15 cellular contexts compared by ENCODE assay signal in the genomic region with DNA sequence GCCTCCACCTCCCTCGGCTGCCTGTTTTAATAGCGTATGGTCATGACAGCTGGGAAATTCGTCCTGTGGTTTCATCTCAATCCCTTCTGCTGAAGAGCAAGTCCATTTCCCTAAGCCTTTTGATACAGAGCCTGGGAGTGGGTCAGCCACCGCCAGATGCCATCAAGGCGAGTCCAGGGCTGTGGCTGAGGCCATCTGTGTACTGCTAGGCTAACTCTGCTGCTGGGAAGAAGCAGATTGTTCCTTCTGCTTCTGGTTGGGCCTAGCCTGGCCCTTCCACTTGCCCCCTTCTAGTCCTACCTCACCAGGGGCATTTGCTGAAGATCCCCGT. TPM values are rescaled to one million over a fixed set of nuclear protein-coding genes. Genes with fewer than 3 reads are reported as not detected.
DNase-seq lines count a peak whose midpoint lies in the region; ATAC-seq and TF ChIP-seq lines count a peak whose summit lies in the region.
"Had no signal": no experiment of that assay in that cellular context is flagged by ENCODE, and none has a peak within 500 bp of the region (broad histone marks: within the 10 kb centered on the region; RNA-seq: fewer than 3 reads in every experiment).

No MANE protein-coding gene starts in this region.

- no peak overlapping the region for H4K12ac ChIP-seq in trophoblast cell (ENCODE audit: low read depth, low read length)

- H3K36me3 Mint-ChIP-seq in CD14-positive monocyte = peaks cover 3 to 12% of the 10 kb centered on the region in 2 donors
- H3K36me3 Mint-ChIP-seq: CD4-positive, CD25-positive, alpha-beta regulatory T cell had no signal

- H3K4me1 ChIP-seq in trophoblast cell (ENCODE audit: control insufficient read depth in 1 of 2, insufficient read depth in 2 of 2, low read length in 2 of 2) = peaks cover 0 to 2% of the 10 kb centered on the region in 2 experiments
- peaks cover 0 to 54% (median 5%) of the 10 kb centered on the region in 4 donors for H3K4me1 ChIP-seq in Peyer's patch

- H3K9me3 ChIP-seq in trophoblast cell (ENCODE audit: insufficient read depth, low read depth, low read length) (no peaks in the 10 kb centered on the region), Peyer's patch (no peaks in the 10 kb centered on the region)

- no peak for ATAC-seq in HG03095 (IDR thresholded peaks at IDR 0.05; ENCODE audit: unreplicated experiment)
- ATAC-seq: stimulated activated memory B cell treated with anti-CD40 and anti-IgM and Interleukin-4, amounts not matched to agents 10 μg/mL and 1 μg/mL and 100 μg/mL, for 72 hours had no signal

- H3K79me2 ChIP-seq in trophoblast cell (ENCODE audit: control insufficient read depth, insufficient read depth, low read length, poor library complexity) = peaks cover 1% of the 10 kb centered on the region

- H4K8ac ChIP-seq in trophoblast cell (ENCODE audit: low read depth, low read length) = no peak overlapping the region

- no peak overlapping the region for H4K91ac ChIP-seq in trophoblast cell (ENCODE audit: low read depth, low read length)

- H3K79me1 ChIP-seq in trophoblast cell (ENCODE audit: low read length) = no peaks in the 10 kb centered on the region

- H3K36me3 ChIP-seq in trophoblast cell (ENCODE audit: control insufficient read depth in 1 of 2, insufficient read depth in 2 of 2, low read length in 2 of 2) (peaks cover 0 to 2% of the 10 kb centered on the region in 2 experiments), Peyer's patch (no peaks in the 10 kb centered on the region)

- H3K27ac ChIP-seq in epithelial cell of prostate (peak overlapping the region; percentile 99), trophoblast cell (ENCODE audit: low read depth, low read length) (no peak overlapping the region), Peyer's patch (peak overlapping the region in 1 of 4 donors; percentile 9)

- H3K23ac ChIP-seq in trophoblast cell (ENCODE audit: low read length) = no peak overlapping the region

- H3K4me3 ChIP-seq in skeletal muscle cell (ENCODE audit: low read depth, low read length) = no peak overlapping the region
- no peak overlapping the region for H3K4me3 ChIP-seq in trophoblast cell (ENCODE audit: low read depth, low read length)
- H3K4me3 ChIP-seq in Peyer's patch = no peak overlapping the region

- no peak overlapping the region for H3K4me2 ChIP-seq in trophoblast cell (ENCODE audit: low read length)

- no peak for TF ChIP-seq POLR2A in Peyer's patch (IDR thresholded peaks at IDR 0.05)

- no CpG with 5 or more reads among the region's 6 CpGs for WGBS in trophoblast cell (ENCODE audit: extremely low coverage, insufficient coverage, insufficient read length)

- intact Hi-C loops in CD14-positive monocyte (cut with micrococcal nuclease) = no loop called here

- H3K27me3 ChIP-seq in trophoblast cell (ENCODE audit: insufficient read depth, low read length) (no peaks in the 10 kb centered on the region), Peyer's patch (no peaks in the 10 kb centered on the region)

- H3K27me3 Mint-ChIP-seq in CD14-positive monocyte (ENCODE audit: low read depth in 3 of 3) = no peaks in the 10 kb centered on the region
- H3K27me3 Mint-ChIP-seq: CD4-positive, CD25-positive, alpha-beta regulatory T cell had no signal

- peaks cover 0 to 2% (median 0%) of the 10 kb centered on the region in 7 donors for H3K9me3 Mint-ChIP-seq in CD14-positive monocyte
- H3K9me3 Mint-ChIP-seq: activated T-cell treated with anti-CD3 and anti-CD28 coated beads, Interleukin-2, amount 50 U/mL, for 24 hours; CD4-positive, CD25-positive, alpha-beta regulatory T cell; stimulated activated memory B cell treated with anti-CD40 and anti-IgM and Interleukin-4, amounts not matched to agents 10 μg/mL and 1 μg/mL and 100 μg/mL, for 72 hours; T-helper 1 cell treated with Interleukin-12 subunit alpha and Interleukin-12 subunit beta and Interleukin-4 antibody, amounts not matched to agents 30 μg/mL and 1 μg/mL, for 36 hours had no signal

- no peak overlapping the region for H3K14ac ChIP-seq in trophoblast cell (ENCODE audit: low read length)

- H3K4me3 Mint-ChIP-seq in CD14-positive monocyte = no peak overlapping the region
- H3K4me3 Mint-ChIP-seq: activated T-cell treated with anti-CD3 and anti-CD28 coated beads, Interleukin-2, amount 50 U/mL, for 24 hours; CD4-positive, CD25-positive, alpha-beta regulatory T cell; stimulated activated memory B cell treated with anti-CD40 and anti-IgM and Interleukin-4, amounts not matched to agents 10 μg/mL and 1 μg/mL and 100 μg/mL, for 72 hours; T-helper 1 cell treated with Interleukin-12 subunit alpha and Interleukin-12 subunit beta and Interleukin-4 antibody, amounts not matched to agents 30 μg/mL and 1 μg/mL, for 36 hours had no signal

- no peak overlapping the region for H3K9ac ChIP-seq in trophoblast cell (ENCODE audit: low read length)

- TF ChIP-seq CTCF in CD14-positive monocyte (IDR thresholded peaks at IDR 0.05) (no peak), Peyer's patch (IDR thresholded peaks at IDR 0.05) (no peak)

- no peak overlapping the region for H3K4ac ChIP-seq in trophoblast cell (ENCODE audit: low read depth, low read length)

- H2AK5ac ChIP-seq in trophoblast cell (ENCODE audit: low read length) = no peak overlapping the region

- H3K27ac Mint-ChIP-seq in CD14-positive monocyte = peak overlapping the region in 1 of 7 donors; percentile 35
- H3K27ac Mint-ChIP-seq: activated T-cell treated with anti-CD3 and anti-CD28 coated beads, Interleukin-2, amount 50 U/mL, for 24 hours; stimulated activated memory B cell treated with anti-CD40 and anti-IgM and Interleukin-4, amounts not matched to agents 10 μg/mL and 1 μg/mL and 100 μg/mL, for 72 hours; T-helper 1 cell treated with Interleukin-12 subunit alpha and Interleukin-12 subunit beta and Interleukin-4 antibody, amounts not matched to agents 30 μg/mL and 1 μg/mL, for 36 hours had no signal

- H3K4me1 Mint-ChIP-seq in CD14-positive monocyte = peaks cover 29% of the 10 kb centered on the region
- H3K4me1 Mint-ChIP-seq: CD4-positive, CD25-positive, alpha-beta regulatory T cell; stimulated activated memory B cell treated with anti-CD40 and anti-IgM and Interleukin-4, amounts not matched to agents 10 μg/mL and 1 μg/mL and 100 μg/mL, for 72 hours had no signal

- H2BK12ac ChIP-seq in trophoblast cell (ENCODE audit: low read length) = no peak overlapping the region

- no peak overlapping the region for H3K18ac ChIP-seq in trophoblast cell (ENCODE audit: low read length)

- H2AFZ ChIP-seq in trophoblast cell (ENCODE audit: insufficient read depth, low read length, poor library complexity) = no peak overlapping the region

- no peak overlapping the region for H2BK5ac ChIP-seq in trophoblast cell (ENCODE audit: low read depth, low read length, poor library complexity)

- H2BK120ac ChIP-seq in trophoblast cell (ENCODE audit: insufficient read depth, low read length, poor library complexity) = no peak overlapping the region

- DNase-seq in H4 (ENCODE audit: low spot score) (peak; percentile 20), RPMI7951 (ENCODE audit: low read depth) (peak; percentile 78), epithelial cell of prostate (ENCODE audit: low read depth, low spot score) (no peak), skeletal muscle cell (ENCODE audit: low read depth) (peak; percentile 42), CD14-positive monocyte (ENCODE audit: low spot score) (no peak), trophoblast cell (no peak), Peyer's patch (no peak)
- DNase-seq: activated T-cell treated with anti-CD3 and anti-CD28 coated beads, Interleukin-2, amount 50 U/mL, for 24 hours; CD4-positive, CD25-positive, alpha-beta regulatory T cell; H7; MM.1S; stimulated activated CD4-positive, alpha-beta T cell treated with anti-CD3 and anti-CD28 coated beads, Interleukin-4, amount 100 ng/mL, for 24 hours had no signal

RNA-seq across cellular contexts. Expression of a gene that starts 26.8 kb away (rescaled TPM):
- total RNA-seq in H4 (2014; rRNA removed; shearing (Covaris generic)) = 6.4 and 6.6 TPM in 2 replicates
- total RNA-seq in RPMI7951 (2014; rRNA removed; shearing (Covaris generic)) = 4.3 and 7.7 TPM in 2 replicates
- polyA plus RNA-seq in CD14-positive monocyte = under 1 TPM; 0.53 to 0.85 TPM
- polyA plus RNA-seq in trophoblast cell (2013) = 16.6 and 16.8 TPM in 2 replicates
- total RNA-seq in Peyer's patch = 10 to 100 TPM; 11.6 to 23.6 (median 16.6) TPM

Comparison
In these comparisons a context has a peak if more than half of its experiments do, and no peak if none do; other contexts are left out.
1. DNase-seq: peak in H4 (single experiment), RPMI7951 (single experiment) and skeletal muscle cell (single experiment); none in epithelial cell of prostate (single experiment), CD14-positive monocyte (single experiment), trophoblast cell (0 of 2) and Peyer's patch (0 of 3).